ENCODE assay signal across 25 cellular contexts in genomic region chr6:166412156-166412910, GRCh38. TPM values are rescaled to one million over a fixed set of nuclear protein-coding genes. Genes with fewer than 3 reads are reported as not detected.
DNase-seq lines count a peak whose midpoint lies in the region; ATAC-seq and TF ChIP-seq lines count a peak whose summit lies in the region.
"Had no signal": no experiment of that assay in that cellular context is flagged by ENCODE, and none has a peak within 500 bp of the region (broad histone marks: within the 10 kb centered on the region; RNA-seq: fewer than 3 reads in every experiment).

No MANE protein-coding gene starts in this region.

- CTCF ChIA-PET in activated naive CD4-positive, alpha-beta T cell treated with anti-CD3 and anti-CD28 coated beads for 36 hours (lab: Charles Lee), result interaction anchor here (0.8 to 4.7 kb wide), 2 partner anchors 12 to 132 kb away, joined by 3 to 31 read pairs; no protein-coding TSS in a partner anchor
- CTCF ChIA-PET in activated CD8-positive, alpha-beta T cell treated with anti-CD3 and anti-CD28 coated beads for 36 hours (lab: Charles Lee), result interaction anchor here (1.1 to 3.8 kb wide), 4 partner anchors 12 to 138 kb away, joined by 3 to 24 read pairs (median 8); no protein-coding TSS in a partner anchor

- no peak for DNase-seq in activated naive CD4-positive, alpha-beta T cell treated with anti-CD3 and anti-CD28 coated beads for 36 hours
- no peak for DNase-seq in activated naive CD4-positive, alpha-beta T cell (lab: John Stamatoyannopoulos, UW)
- DNase-seq in DND-41, result no peak
- no peak for DNase-seq in activated CD8-positive, alpha-beta T cell treated with anti-CD3 and anti-CD28 coated beads for 36 hours
- no peak for DNase-seq in naive thymus-derived CD8-positive, alpha-beta T cell
- DNase-seq in stimulated activated CD4-positive, alpha-beta T cell treated with anti-CD3 and anti-CD28 coated beads, Interleukin-4, amount 100 ng/mL, for 24 hours, result no peak
- DNase-seq in NCI-H187 treated with DMSO at 0.1 percent for 48 hours (lab: John Stamatoyannopoulos, UW), result no peak
- DNase-seq: cortex of kidney; foreskin keratinocyte; heart right ventricle; IMR-90; NCI-H1105 treated with DMSO at 0.1 percent for 48 hours; NCI-H2029; NCI-H526; right lobe of liver; SHP77; stimulated activated CD4-positive, alpha-beta T cell treated with anti-CD3 and anti-CD28 coated beads, Interleukin-4, amount 100 ng/mL, for 4 hours; stimulated activated naive B cell treated with anti-CD40 and anti-IgM and Interleukin-4, amounts not matched to agents 10 μg/mL and 1 μg/mL and 100 μg/mL, for 72 hours; uterus had no signal

- H3K27me3 ChIP-seq in DND-41 (ENCODE audit: insufficient read depth, low read length, poor library complexity), result no peaks in the 10 kb centered on the region
- H3K27me3 ChIP-seq: BLaER1 treated with 17β-estradiol and CSF1 and Interleukin-3, amounts not matched to agents 10 nM and 100 nM; esophagus muscularis mucosa; foreskin keratinocyte; heart right ventricle; right lobe of liver; uterus had no signal

- H2AFZ ChIP-seq in DND-41 (ENCODE audit: low read depth, low read length), result no peak overlapping the region

- no peaks in the 10 kb centered on the region for H3K27me3 Mint-ChIP-seq in activated naive CD4-positive, alpha-beta T cell treated with anti-CD3 and anti-CD28 coated beads for 36 hours (ENCODE audit: low read depth)
- H3K27me3 Mint-ChIP-seq in activated CD8-positive, alpha-beta T cell treated with anti-CD3 and anti-CD28 coated beads for 36 hours, result no peaks in the 10 kb centered on the region
- H3K27me3 Mint-ChIP-seq in naive thymus-derived CD8-positive, alpha-beta T cell, result no peaks in the 10 kb centered on the region

- no peaks in the 10 kb centered on the region for H3K9me3 ChIP-seq in DND-41 (ENCODE audit: insufficient read depth, low read length, severe bottlenecking)
- H3K9me3 ChIP-seq: esophagus muscularis mucosa, HAP-1, heart right ventricle, mucosa of descending colon, right lobe of liver, uterus had no signal

- H3K36me3 Mint-ChIP-seq in activated naive CD4-positive, alpha-beta T cell treated with anti-CD3 and anti-CD28 coated beads for 36 hours (ENCODE audit: low read depth), result peaks cover 14% of the 10 kb centered on the region
- H3K36me3 Mint-ChIP-seq in activated CD8-positive, alpha-beta T cell treated with anti-CD3 and anti-CD28 coated beads for 36 hours (ENCODE audit: low read depth), result peaks cover 16% of the 10 kb centered on the region
- H3K36me3 Mint-ChIP-seq in naive thymus-derived CD8-positive, alpha-beta T cell, result peaks cover 0 to 7% (median 0%) of the 10 kb centered on the region in 3 donors

- TF ChIP-seq CTCF in DND-41 (IDR thresholded peaks at IDR 0.05; ENCODE audit: borderline replicate concordance, extremely low read depth, low read length, poor library complexity, severe bottlenecking), result no peak
- no peak for TF ChIP-seq CTCF in activated CD8-positive, alpha-beta T cell treated with anti-CD3 and anti-CD28 coated beads for 36 hours (IDR thresholded peaks at IDR 0.05)

- no peak overlapping the region for H3K27ac Mint-ChIP-seq in activated naive CD4-positive, alpha-beta T cell treated with anti-CD3 and anti-CD28 coated beads for 36 hours
- H3K27ac Mint-ChIP-seq in activated CD8-positive, alpha-beta T cell treated with anti-CD3 and anti-CD28 coated beads for 36 hours, result peak overlapping the region; percentile 3
- peak overlapping the region; percentile 79 to 97 (median 88) for H3K27ac Mint-ChIP-seq in naive thymus-derived CD8-positive, alpha-beta T cell
- H3K27ac Mint-ChIP-seq: stimulated activated naive B cell treated with anti-CD40 and anti-IgM and Interleukin-4, amounts not matched to agents 10 μg/mL and 1 μg/mL and 100 μg/mL, for 72 hours had no signal

- H3K36me3 ChIP-seq in DND-41 (ENCODE audit: insufficient read depth, low read length), result no peaks in the 10 kb centered on the region
- H3K36me3 ChIP-seq: HAP-1, right lobe of liver, uterus had no signal

- POLR2A ChIA-PET in activated CD8-positive, alpha-beta T cell treated with anti-CD3 and anti-CD28 coated beads for 36 hours (lab: Charles Lee), result no interaction called here
- POLR2A ChIA-PET in naive thymus-derived CD8-positive, alpha-beta T cell (lab: Charles Lee), result interaction anchor here (1.0 to 4.2 kb wide), 7 partner anchors 11 to 544 kb away, joined by 3 to 19 read pairs (median 7); partner anchors contain the start of genes MPC1, RNASET2 and RPS6KA2

- peak overlapping the region; percentile 64 for H3K4me2 ChIP-seq in DND-41 (ENCODE audit: insufficient read depth, low read length)

- intact Hi-C loops in activated naive CD4-positive, alpha-beta T cell treated with anti-CD3 and anti-CD28 coated beads for 36 hours (cut with micrococcal nuclease), result loop anchor here (10.0 kb wide), 1 partner anchor 1292 kb away; no protein-coding TSS in a partner anchor
- intact Hi-C loops in activated CD8-positive, alpha-beta T cell treated with anti-CD3 and anti-CD28 coated beads for 36 hours (cut with micrococcal nuclease), result no loop called here

- H3K79me2 ChIP-seq in DND-41 (ENCODE audit: insufficient read depth, low read length), result no peaks in the 10 kb centered on the region

- H3K9ac ChIP-seq in DND-41 (ENCODE audit: low read depth, low read length), result peak overlapping the region; percentile 19; the same call in 1 of the 2 replicates
- H3K9ac ChIP-seq: BLaER1 treated with 17β-estradiol and CSF1 and Interleukin-3, amounts not matched to agents 10 nM and 100 nM had no signal

- peak overlapping the region; percentile 5 for H3K4me3 Mint-ChIP-seq in activated naive CD4-positive, alpha-beta T cell treated with anti-CD3 and anti-CD28 coated beads for 36 hours
- H3K4me3 Mint-ChIP-seq in activated CD8-positive, alpha-beta T cell treated with anti-CD3 and anti-CD28 coated beads for 36 hours, result no peak overlapping the region
- peak overlapping the region; percentile 78 to 85 (median 80) for H3K4me3 Mint-ChIP-seq in naive thymus-derived CD8-positive, alpha-beta T cell
- H3K4me3 Mint-ChIP-seq: neural crest cell; stimulated activated naive B cell treated with anti-CD40 and anti-IgM and Interleukin-4, amounts not matched to agents 10 μg/mL and 1 μg/mL and 100 μg/mL, for 72 hours had no signal

- H3K9me3 Mint-ChIP-seq in activated naive CD4-positive, alpha-beta T cell treated with anti-CD3 and anti-CD28 coated beads for 36 hours, result peaks cover 11% of the 10 kb centered on the region
- peaks cover 11% of the 10 kb centered on the region for H3K9me3 Mint-ChIP-seq in activated CD8-positive, alpha-beta T cell treated with anti-CD3 and anti-CD28 coated beads for 36 hours
- H3K9me3 Mint-ChIP-seq in naive thymus-derived CD8-positive, alpha-beta T cell, result peaks cover 0 to 24% (median 5%) of the 10 kb centered on the region in 9 donors

- ATAC-seq in DND-41 (ENCODE audit: insufficient read depth, low read depth) (no peak), HG02870 (IDR thresholded peaks at IDR 0.05; ENCODE audit: unreplicated experiment) (no peak)
- no peak for ATAC-seq in activated CD8-positive, alpha-beta T cell treated with anti-CD3 and anti-CD28 coated beads for 36 hours
- ATAC-seq in naive thymus-derived CD8-positive, alpha-beta T cell, result no peak
- ATAC-seq: foreskin keratinocyte; right lobe of liver; stimulated activated naive B cell treated with anti-CD40 and anti-IgM and Interleukin-4, amounts not matched to agents 10 μg/mL and 1 μg/mL and 100 μg/mL, for 72 hours had no signal

- H3K4me1 ChIP-seq in DND-41 (ENCODE audit: insufficient read depth, low read length), result peaks cover 52% of the 10 kb centered on the region
- H3K4me1 ChIP-seq: esophagus muscularis mucosa, foreskin keratinocyte, heart right ventricle, uterus had no signal

- peaks cover 64% of the 10 kb centered on the region for H3K4me1 Mint-ChIP-seq in activated naive CD4-positive, alpha-beta T cell treated with anti-CD3 and anti-CD28 coated beads for 36 hours (ENCODE audit: low read depth)
- H3K4me1 Mint-ChIP-seq in activated CD8-positive, alpha-beta T cell treated with anti-CD3 and anti-CD28 coated beads for 36 hours (ENCODE audit: low read depth), result peaks cover 69% of the 10 kb centered on the region
- peaks cover 48 to 76% (median 72%) of the 10 kb centered on the region in 4 donors for H3K4me1 Mint-ChIP-seq in naive thymus-derived CD8-positive, alpha-beta T cell
- H3K4me1 Mint-ChIP-seq: neural crest cell had no signal

- no peak overlapping the region for H3K4me3 ChIP-seq in DND-41 (ENCODE audit: low read depth in 1 of 2, low read length in 2 of 2)
- H3K4me3 ChIP-seq: BLaER1 treated with 17β-estradiol and CSF1 and Interleukin-3, amounts not matched to agents 10 nM and 100 nM; esophagus muscularis mucosa; HAP-1; heart right ventricle; mucosa of descending colon; right lobe of liver; uterus had no signal

- H4K20me1 ChIP-seq in DND-41 (ENCODE audit: insufficient read depth, low read length), result no peaks in the 10 kb centered on the region
- H4K20me1 ChIP-seq: BLaER1 treated with 17β-estradiol and CSF1 and Interleukin-3, amounts not matched to agents 10 nM and 100 nM had no signal

- H3K27ac ChIP-seq in DND-41 (ENCODE audit: low read length), result peak overlapping the region; percentile 72
- H3K27ac ChIP-seq: BLaER1 treated with 17β-estradiol and CSF1 and Interleukin-3, amounts not matched to agents 10 nM and 100 nM; esophagus muscularis mucosa; foreskin keratinocyte; right lobe of liver; uterus had no signal

RNA-seq across cellular contexts. Expression of gene MPC1, which starts 29.6 kb away (rescaled TPM):
- total RNA-seq in activated naive CD4-positive, alpha-beta T cell treated with anti-CD3 and anti-CD28 coated beads for 36 hours, result 10 to 100 TPM; 16.6 to 18.7 TPM
- total RNA-seq in activated CD8-positive, alpha-beta T cell treated with anti-CD3 and anti-CD28 coated beads for 36 hours, result 10 to 100 TPM; 17.4 to 20.3 TPM
- total RNA-seq in naive thymus-derived CD8-positive, alpha-beta T cell, result 10 to 100 TPM; 33.5 to 38.8 TPM
- 10 to 100 TPM; 64.1 to 76.7 (median 65.8) TPM for polyA plus RNA-seq in naive thymus-derived CD8-positive, alpha-beta T cell
